Comparison of ENCODE assay signal across 2 cellular contexts in genomic region chr19:51330366-51330765, GRCh38.
TF ChIP-seq lines count a peak whose summit lies in the region.

No MANE protein-coding gene starts in this region.

TF ChIP-seq in A549, 52 proteins besides CTCF, POLR2A, EP300 and RAD21:
- TF ChIP-seq JUNB (IDR thresholded peaks at IDR 0.05) (no peak), CBX8 (IDR thresholded peaks at IDR 0.05) (no peak), SREBF2 (IDR thresholded peaks at IDR 0.05) (no peak), USF2 (IDR thresholded peaks at IDR 0.05) (0 out of 2 replicates have a peak, but pooled peaks have one; percentile 26)
TF ChIP-seq in A549: peak in this region for 1.

TF ChIP-seq in K562, 482 proteins besides CTCF, POLR2A, EP300 and RAD21:
- TF ChIP-seq VEZF1 (CRISPR knock-in tag; IDR thresholded peaks at IDR 0.05) (no peak), USF2 (CRISPR knock-in tag; IDR thresholded peaks at IDR 0.05) (peak; percentile 57), RAD51 (IDR thresholded peaks at IDR 0.05; ENCODE audit: borderline replicate concordance, low read depth) (peak; percentile 32; the same call in 1 of the 2 replicates), MYBL2 (IDR thresholded peaks at IDR 0.05; ENCODE audit: low read depth) (no peak), MYBL2 (CRISPR knock-in tag; IDR thresholded peaks at IDR 0.05; ENCODE audit: borderline replicate concordance) (no peak), USF1 (CRISPR knock-in tag; IDR thresholded peaks at IDR 0.05) (peak; percentile 66)
